In genomic region chr2:113120861-113121260, GRCh38 we compare ENCODE assay signal across 34 cellular contexts. TPM values are rescaled to one million over a fixed set of nuclear protein-coding genes. Genes with fewer than 3 reads are reported as not detected.
"Had no signal": no experiment of that assay in that cellular context is flagged by ENCODE, and none has a peak within 500 bp of the region (broad histone marks: within the 10 kb centered on the region; RNA-seq: fewer than 3 reads in every experiment).

No MANE protein-coding gene starts in this region.

- DNase-seq: activated CD4-positive, alpha-beta T cell treated with anti-CD3 and anti-CD28 coated beads for 48 hours; activated CD4-positive, alpha-beta T cell treated with anti-CD3 and anti-CD28 coated beads, Interleukin-2, amount 50 U/mL, for 48 hours; activated CD8-positive, alpha-beta memory T cell treated with anti-CD3 and anti-CD28 coated beads for 24 hours; activated gamma-delta T cell; activated naive CD4-positive, alpha-beta T cell treated with anti-CD3 and anti-CD28 coated beads, Interleukin-2, amount 50 U/mL, for 16 hours; activated naive CD8-positive, alpha-beta T cell treated with anti-CD3 and anti-CD28 coated beads, Interleukin-2, amount 50 U/mL, for 24 hours; amygdala; caudate nucleus; effector CD4-positive, alpha-beta T cell; kidney; left colon; mammary epithelial cell; naive B cell; nucleus accumbens; pancreas; retina; sigmoid colon; small intestine; stimulated activated CD4-positive, alpha-beta T cell treated with anti-CD3 and anti-CD28 coated beads, Interleukin-4, amount 100 ng/mL, for 24 hours; stimulated activated naive CD4-positive, alpha-beta T cell; T-cell; upper lobe of left lung; WERI-Rb-1 had no signal

- H3K4me2 ChIP-seq: hepatocyte had no signal

- H3K4me1 ChIP-seq: gastroesophageal sphincter, pancreas, sigmoid colon had no signal

- H3K4me3 ChIP-seq: gastroesophageal sphincter, hepatocyte, pancreas, prostate gland, sigmoid colon, thoracic aorta, upper lobe of left lung had no signal

- H3K9me3 ChIP-seq: gastroesophageal sphincter, pancreas, prostate gland, sigmoid colon, thoracic aorta, upper lobe of left lung had no signal

- H3K36me3 Mint-ChIP-seq: mesothelial cell of epicardium, naive B cell, T-cell had no signal

- H3K27me3 ChIP-seq: hepatocyte, pancreas, sigmoid colon, upper lobe of left lung had no signal

- H3K4me3 Mint-ChIP-seq: activated naive CD8-positive, alpha-beta T cell treated with anti-CD3 and anti-CD28 coated beads, Interleukin-2, amount 50 U/mL, for 24 hours; mesothelial cell of epicardium; T-cell; T-helper 2 cell treated with Interferon-gamma antibody and Interleukin-4, amounts not matched to agents 5 μg/mL and 100 μg/mL, for 36 hours had no signal

- H3K36me3 ChIP-seq: gastroesophageal sphincter, pancreas, prostate gland, sigmoid colon, thoracic aorta, upper lobe of left lung, WERI-Rb-1 had no signal

- ATAC-seq: activated CD4-positive, CD25-positive, alpha-beta regulatory T cell treated with anti-CD3 and anti-CD28 coated beads, Interleukin-2, amount 50 U/mL, for 24 hours; activated naive CD8-positive, alpha-beta T cell treated with anti-CD3 and anti-CD28 coated beads, Interleukin-2, amount 50 U/mL, for 24 hours; gastroesophageal sphincter; left colon; pancreas; T-cell had no signal

- H3K27ac ChIP-seq: gastroesophageal sphincter, hepatocyte, pancreas, prostate gland, sigmoid colon, thoracic aorta, upper lobe of left lung, WERI-Rb-1 had no signal

- H3K79me2 ChIP-seq: hepatocyte had no signal

- H3K27ac Mint-ChIP-seq: activated naive CD8-positive, alpha-beta T cell treated with anti-CD3 and anti-CD28 coated beads, Interleukin-2, amount 50 U/mL, for 24 hours; mesothelial cell of epicardium; T-cell; T-helper 2 cell treated with Interferon-gamma antibody and Interleukin-4, amounts not matched to agents 5 μg/mL and 100 μg/mL, for 36 hours had no signal

- H3K9me3 Mint-ChIP-seq: activated naive CD8-positive, alpha-beta T cell treated with anti-CD3 and anti-CD28 coated beads, Interleukin-2, amount 50 U/mL, for 24 hours; mesothelial cell of epicardium; naive B cell; T-cell; T-helper 2 cell treated with Interferon-gamma antibody and Interleukin-4, amounts not matched to agents 5 μg/mL and 100 μg/mL, for 36 hours had no signal

RNA-seq across cellular contexts. Expression of gene IL1RN, which starts 6.5 kb away (rescaled TPM):
- total RNA-seq: fibroblast of lung, fibroblast of villous mesenchyme, mesothelial cell of epicardium, T-cell had no signal

RNA-seq across cellular contexts. Expression of gene IL1F10, which starts 53.1 kb away (rescaled TPM):
- total RNA-seq: epithelial cell of proximal tubule, fibroblast of lung, fibroblast of villous mesenchyme, gastroesophageal sphincter, hepatocyte, kidney, left colon, liver, mammary epithelial cell, mesothelial cell of epicardium, pancreas, prostate gland, sigmoid colon, T-cell, thoracic aorta, upper lobe of left lung had no signal
